Comparison of ENCODE assay signal across 1 cellular context in genomic region chr9:94212091-94212490, GRCh38.
TF ChIP-seq lines count a peak whose summit lies in the region.

No MANE protein-coding gene starts in this region.

TF ChIP-seq in IMR-90, 13 proteins besides CTCF, POLR2A, EP300 and RAD21:
- TF ChIP-seq CEBPB (IDR thresholded peaks at IDR 0.05; ENCODE audit: low read depth, low read length) = peak; percentile 38; the same call in 1 of the 2 replicates
- no peak for TF ChIP-seq FOS (IDR thresholded peaks at IDR 0.05; ENCODE audit: low read depth, low read length)
- TF ChIP-seq NFE2L2 (IDR thresholded peaks at IDR 0.05; ENCODE audit: low read depth, low read length) = no peak
- no peak for TF ChIP-seq MAFK (IDR thresholded peaks at IDR 0.05; ENCODE audit: low read depth, low read length)
- TF ChIP-seq RFX5 (IDR thresholded peaks at IDR 0.05; ENCODE audit: low read depth, low read length) = no peak
- TF ChIP-seq MXI1 (IDR thresholded peaks at IDR 0.05; ENCODE audit: borderline replicate concordance, low read depth, low read length) = no peak
- no peak for TF ChIP-seq ELK1 (IDR thresholded peaks at IDR 0.05; ENCODE audit: borderline replicate concordance, low read depth, low read length)
